Comparison of ENCODE assay signal across 10 cellular contexts in the genomic region with DNA sequence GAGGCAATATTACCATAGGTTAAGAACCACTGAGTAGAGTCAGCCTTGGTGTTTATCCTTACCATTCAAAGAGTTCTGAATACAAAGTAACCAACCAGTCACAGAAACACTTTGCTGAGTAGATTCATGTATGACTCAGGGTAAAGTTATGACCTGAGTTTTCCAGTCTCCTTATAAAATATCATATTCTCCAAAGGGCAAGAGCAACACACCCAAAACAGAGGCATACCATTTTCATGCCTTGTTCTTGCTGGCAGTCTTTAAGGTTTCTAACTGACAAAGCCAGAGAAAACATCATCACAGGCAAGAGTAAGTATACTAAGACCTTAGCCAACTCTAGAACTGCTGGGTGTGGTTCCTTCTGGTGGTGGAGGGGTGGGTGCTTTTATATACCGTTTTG. TPM values are rescaled to one million over a fixed set of nuclear protein-coding genes. Genes with fewer than 3 reads are reported as not detected.
DNase-seq lines count a peak whose midpoint lies in the region; ATAC-seq and TF ChIP-seq lines count a peak whose summit lies in the region.
"Had no signal": no experiment of that assay in that cellular context is flagged by ENCODE, and none has a peak within 500 bp of the region (broad histone marks: within the 10 kb centered on the region; RNA-seq: fewer than 3 reads in every experiment).

No MANE protein-coding gene starts in this region.

- dilution Hi-C loops in mammary epithelial cell (cut with HindIII; ENCODE audit: low sequenced_read_pairs) = no loop called here

- no peaks in the 10 kb centered on the region for H3K27me3 ChIP-seq in BLaER1 treated with 17β-estradiol and CSF1 and Interleukin-3, amounts not matched to agents 10 nM and 100 nM
- H3K27me3 ChIP-seq in mammary epithelial cell (ENCODE audit: insufficient read depth, low read length) (no peaks in the 10 kb centered on the region), neural progenitor cell (no peaks in the 10 kb centered on the region)

- no peak overlapping the region for H3K4me3 ChIP-seq in BLaER1 treated with 17β-estradiol and CSF1 and Interleukin-3, amounts not matched to agents 10 nM and 100 nM
- H3K4me3 ChIP-seq in mammary epithelial cell (replicated peaks in 1 of 3; ENCODE audit: insufficient read depth in 1 of 3, low read depth in 2 of 3, low read length in 3 of 3) (no peak overlapping the region), neural progenitor cell (no peak overlapping the region), mucosa of descending colon (no peak overlapping the region)
- H3K4me3 ChIP-seq: lung had no signal

- H3K4me3 Mint-ChIP-seq in IgD-negative memory B cell = peak overlapping the region in 3 of 4 donors; percentile 4 to 67 (median 15)
- H3K4me3 Mint-ChIP-seq in neural progenitor cell = peak overlapping the region; percentile 57
- H3K4me3 Mint-ChIP-seq: activated naive CD4-positive, alpha-beta T cell treated with anti-CD3 and anti-CD28 coated beads, Interleukin-2, amount 10 ng/mL, durations not matched to agents 7 days and 5 days had no signal

- DNase-seq in mammary epithelial cell = peak; percentile 94
- no peak for DNase-seq in neural progenitor cell (ENCODE audit: low spot score)
- no peak for DNase-seq in DMS 273 treated with DMSO at 0.1 percent for 48 hours (lab: John Stamatoyannopoulos, UW)
- no peak for DNase-seq in NCI-H345 (lab: John Stamatoyannopoulos, UW)
- DNase-seq in mucosa of descending colon = no peak
- DNase-seq: activated naive CD4-positive, alpha-beta T cell treated with anti-CD3 and anti-CD28 coated beads, Interleukin-2, amount 10 ng/mL, durations not matched to agents 7 days and 5 days had no signal

- H2AFZ ChIP-seq in mammary epithelial cell (ENCODE audit: low read depth, low read length) (no peak overlapping the region), neural progenitor cell (replicated peaks) (no peak overlapping the region)

- no peaks in the 10 kb centered on the region for H3K27me3 Mint-ChIP-seq in IgD-negative memory B cell
- peaks cover 4% of the 10 kb centered on the region for H3K27me3 Mint-ChIP-seq in neural progenitor cell (ENCODE audit: insufficient read depth, low read depth)

- H3K36me3 Mint-ChIP-seq in IgD-negative memory B cell = peaks cover 2% of the 10 kb centered on the region
- peaks cover 5% of the 10 kb centered on the region for H3K36me3 Mint-ChIP-seq in neural progenitor cell

- peak overlapping the region in 1 of 11 experiments; percentile 49; a peak in 1 of 22 replicates for H3K9ac ChIP-seq in BLaER1 treated with 17β-estradiol and CSF1 and Interleukin-3, amounts not matched to agents 10 nM and 100 nM
- H3K9ac ChIP-seq in mammary epithelial cell (ENCODE audit: insufficient read depth, low read length) (no peak overlapping the region), neural progenitor cell (no peak overlapping the region)

- H3K9me3 Mint-ChIP-seq in IgD-negative memory B cell (no peaks in the 10 kb centered on the region), neural progenitor cell (no peaks in the 10 kb centered on the region)
- H3K9me3 Mint-ChIP-seq: activated naive CD4-positive, alpha-beta T cell treated with anti-CD3 and anti-CD28 coated beads, Interleukin-2, amount 10 ng/mL, durations not matched to agents 7 days and 5 days had no signal

- peak overlapping the region in 10 of 11 experiments; percentile 5 to 99 (median 88); a peak in 18 of 22 replicates for H3K4me2 ChIP-seq in BLaER1 treated with 17β-estradiol and CSF1 and Interleukin-3, amounts not matched to agents 10 nM and 100 nM
- H3K4me2 ChIP-seq in mammary epithelial cell (ENCODE audit: insufficient read depth, low read depth, low read length) (peak overlapping the region; percentile 51), neural progenitor cell (no peak overlapping the region)

- H3K36me3 ChIP-seq in BLaER1 treated with 17β-estradiol and CSF1 and Interleukin-3, amounts not matched to agents 10 nM and 100 nM = peaks cover 14 to 50% (median 35%) of the 10 kb centered on the region in 11 experiments; a peak in 21 of 22 replicates
- no peaks in the 10 kb centered on the region for H3K36me3 ChIP-seq in mammary epithelial cell (ENCODE audit: insufficient read depth, low read length)
- no peaks in the 10 kb centered on the region for H3K36me3 ChIP-seq in neural progenitor cell
- no peaks in the 10 kb centered on the region for H3K36me3 ChIP-seq in mucosa of descending colon (ENCODE audit: low read depth)

- H3F3A ChIP-seq in neural progenitor cell (ENCODE audit: low read depth) = peaks cover 20% of the 10 kb centered on the region

- CTCF ChIA-PET in mammary epithelial cell (lab: Charles Lee; ENCODE audit: low non-redundant PET) = no interaction called here

- ATAC-seq in HG03457 (IDR thresholded peaks at IDR 0.05; ENCODE audit: unreplicated experiment) = no peak
- no peak for ATAC-seq in mucosa of descending colon

- H4K20me1 ChIP-seq in BLaER1 treated with 17β-estradiol and CSF1 and Interleukin-3, amounts not matched to agents 10 nM and 100 nM = peaks cover 53 to 76% (median 72%) of the 10 kb centered on the region in 11 experiments; a peak in 21 of 22 replicates
- H4K20me1 ChIP-seq in mammary epithelial cell (ENCODE audit: insufficient read depth, low read length) (no peaks in the 10 kb centered on the region), neural progenitor cell (ENCODE audit: low read depth) (peaks cover 37% of the 10 kb centered on the region)

- H3K9me3 ChIP-seq in BLaER1 treated with 17β-estradiol and CSF1 and Interleukin-3, amounts not matched to agents 10 nM and 100 nM (replicated peaks in 1 of 11) = no peaks in the 10 kb centered on the region
- H3K9me3 ChIP-seq in mammary epithelial cell (replicated peaks; ENCODE audit: insufficient read depth, low read length) = no peaks in the 10 kb centered on the region
- no peaks in the 10 kb centered on the region for H3K9me3 ChIP-seq in neural progenitor cell (ENCODE audit: low read depth)
- no peaks in the 10 kb centered on the region for H3K9me3 ChIP-seq in mucosa of descending colon

- TF ChIP-seq CTCF in mammary epithelial cell (conservative IDR thresholded peaks at IDR 0.05 in 1 of 2, IDR thresholded peaks at IDR 0.05 in 1 of 2; ENCODE audit: extremely low read depth in 1 of 2, insufficient read depth in 1 of 2, low read depth in 1 of 2, low read length in 2 of 2) (no peak), neural progenitor cell (IDR thresholded peaks at IDR 0.05) (no peak), mucosa of descending colon (IDR thresholded peaks at IDR 0.05) (no peak)

- H3K4me1 ChIP-seq in BLaER1 treated with 17β-estradiol and CSF1 and Interleukin-3, amounts not matched to agents 10 nM and 100 nM = peaks cover 29 to 74% (median 42%) of the 10 kb centered on the region in 10 experiments
- H3K4me1 ChIP-seq in mammary epithelial cell (ENCODE audit: insufficient read depth, low read length) = peaks cover 56% of the 10 kb centered on the region
- peaks cover 7% of the 10 kb centered on the region for H3K4me1 ChIP-seq in neural progenitor cell
- H3K4me1 ChIP-seq in mucosa of descending colon (ENCODE audit: low read depth) = peaks cover 32% of the 10 kb centered on the region

- H3K27ac Mint-ChIP-seq in IgD-negative memory B cell (peak overlapping the region in 1 of 3 donors; percentile 74), neural progenitor cell (peak overlapping the region; percentile 8)
- H3K27ac Mint-ChIP-seq: activated naive CD4-positive, alpha-beta T cell treated with anti-CD3 and anti-CD28 coated beads, Interleukin-2, amount 10 ng/mL, durations not matched to agents 7 days and 5 days had no signal

- H3K27ac ChIP-seq in BLaER1 treated with 17β-estradiol and CSF1 and Interleukin-3, amounts not matched to agents 10 nM and 100 nM = 0 out of 22 replicates have a peak overlapping the region, but pooled peaks of 1 of the 11 experiments have one; percentile 1
- H3K27ac ChIP-seq in mammary epithelial cell (ENCODE audit: insufficient read depth, low read depth, low read length) = peak overlapping the region; percentile 82
- H3K27ac ChIP-seq in neural progenitor cell = no peak overlapping the region

- H3K79me2 ChIP-seq in mammary epithelial cell (ENCODE audit: insufficient read depth, low read length) = peaks cover 72% of the 10 kb centered on the region
- peaks cover 74% of the 10 kb centered on the region for H3K79me2 ChIP-seq in neural progenitor cell (ENCODE audit: low read depth)

- in situ Hi-C loops in mammary epithelial cell (cut with MboI; ENCODE audit: low sequenced_read_pairs in 2 of 2) = no loop called here

- WGBS in mammary epithelial cell (ENCODE audit: low coverage, missing lambda C conversion rate) = 0% methylated on average over 1 of the region's 1 CpG

- intact Hi-C loops in mammary epithelial cell (cut with micrococcal nuclease) = no loop called here
- intact Hi-C loops in mucosa of descending colon (cut with DNase I, micrococcal nuclease) = no loop called here

- BruUV-seq in mammary epithelial cell (replicated peaks; lab: Mats Ljungman, UMichigan) = no TSS peak

- H3K4me1 Mint-ChIP-seq in IgD-negative memory B cell (peaks cover 11 to 28% (median 20%) of the 10 kb centered on the region in 3 donors), neural progenitor cell (peaks cover 17% of the 10 kb centered on the region)

RNA-seq across cellular contexts. Expression of a gene that starts 3.2 kb away (rescaled TPM):
- polyA plus RNA-seq in IgD-negative memory B cell (16.2 TPM), mammary epithelial cell (38.3 TPM)
- total RNA-seq in mammary epithelial cell (100 to 1,000 TPM in 1 of 2 donors, 10 to 100 TPM in 1; 63.7 to 163 TPM), neural progenitor cell (ENCODE audit: low replicate concordance) (18.5 and 19.5 TPM in 2 replicates), mucosa of descending colon (10 to 100 TPM; 47.5 to 87.9 (median 61.5) TPM)
- 82.5 TPM for polyA minus RNA-seq in mammary epithelial cell

RNA-seq across cellular contexts. Expression of a gene that starts 13.3 kb away (rescaled TPM):
- polyA plus RNA-seq in IgD-negative memory B cell (27.1 TPM), mammary epithelial cell (53.5 TPM)
- total RNA-seq in mammary epithelial cell (10 to 100 TPM; 39.5 to 58.5 TPM), neural progenitor cell (ENCODE audit: low replicate concordance) (279 and 281 TPM in 2 replicates), mucosa of descending colon (100 to 1,000 TPM; 111 to 129 (median 115) TPM)
- 76.7 TPM for polyA minus RNA-seq in mammary epithelial cell

RNA-seq across cellular contexts. Expression of a gene that starts 53.8 kb away (rescaled TPM):
- polyA plus RNA-seq in IgD-negative memory B cell (6.5 TPM), mammary epithelial cell (2.1 TPM)
- total RNA-seq in mammary epithelial cell (1 to 10 TPM; 2.7 to 6.3 TPM), neural progenitor cell (ENCODE audit: low replicate concordance) (4.6 and 8.0 TPM in 2 replicates), mucosa of descending colon (10 to 100 TPM; 15.1 to 58.5 (median 26.7) TPM)
- 13.1 TPM for polyA minus RNA-seq in mammary epithelial cell
